Comparison of ENCODE assay signal across 1 cellular context in the genomic region with DNA sequence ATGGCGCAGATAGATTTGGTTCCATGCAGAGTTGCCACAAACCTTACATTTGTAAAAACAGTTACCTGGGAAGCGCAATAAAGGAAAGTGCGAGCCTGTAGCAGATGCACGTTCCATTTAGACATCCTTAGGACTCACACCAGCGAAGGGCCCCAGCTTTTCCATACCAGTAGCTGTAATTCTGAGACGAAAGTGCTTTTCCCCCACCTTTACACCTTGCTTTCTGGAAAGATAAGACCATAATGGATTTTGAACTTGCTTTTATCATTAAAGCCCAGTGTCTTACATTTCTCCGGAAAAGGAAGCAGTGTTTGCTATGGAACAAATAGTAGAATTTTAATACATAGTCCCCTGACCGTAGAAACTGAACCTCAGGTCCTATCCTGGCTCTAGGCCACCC.
TF ChIP-seq lines count a peak whose summit lies in the region.

No MANE protein-coding gene starts in this region.

TF ChIP-seq in endothelial cell of umbilical vein, 7 proteins besides CTCF, POLR2A, EP300 and RAD21:
- TF ChIP-seq, protein P1, sequence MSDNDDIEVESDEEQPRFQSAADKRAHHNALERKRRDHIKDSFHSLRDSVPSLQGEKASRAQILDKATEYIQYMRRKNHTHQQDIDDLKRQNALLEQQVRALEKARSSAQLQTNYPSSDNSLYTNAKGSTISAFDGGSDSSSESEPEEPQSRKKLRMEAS (IDR thresholded peaks at IDR 0.05; ENCODE audit: insufficient read depth, insufficient read length), result no peak
- no peak for TF ChIP-seq POLR2AphosphoS5 (IDR thresholded peaks at IDR 0.05; ENCODE audit: insufficient read depth, low read depth, low read length)
- TF ChIP-seq MYC (IDR thresholded peaks at IDR 0.05; ENCODE audit: low read depth, low read length), result no peak
- TF ChIP-seq GATA2 (IDR thresholded peaks at IDR 0.05; ENCODE audit: insufficient read depth, insufficient read length, low read depth, low read length), result no peak
- no peak for TF ChIP-seq EZH2 (IDR thresholded peaks at IDR 0.05; ENCODE audit: borderline replicate concordance, low read depth, low read length, severe bottlenecking)
- TF ChIP-seq FOS (IDR thresholded peaks at IDR 0.05; ENCODE audit: borderline replicate concordance, insufficient read depth, low read length), result no peak
- TF ChIP-seq JUN (IDR thresholded peaks at IDR 0.05; ENCODE audit: borderline replicate concordance, insufficient read depth, insufficient read length, low read depth), result no peak
